10 cellular contexts compared by ENCODE assay signal in genomic region chr5:132467292-132467984, GRCh38. TPM values are rescaled to one million over a fixed set of nuclear protein-coding genes. Genes with fewer than 3 reads are reported as not detected.
DNase-seq lines count a peak whose midpoint lies in the region; ATAC-seq lines count a peak whose summit lies in the region.
"Had no signal": no experiment of that assay in that cellular context is flagged by ENCODE, and none has a peak within 500 bp of the region (broad histone marks: within the 10 kb centered on the region; RNA-seq: fewer than 3 reads in every experiment).

No MANE protein-coding gene starts in this region.

- H3K9me3 ChIP-seq in SJSA1 (replicated peaks) = no peaks in the 10 kb centered on the region

- no peaks in the 10 kb centered on the region for H3K36me3 Mint-ChIP-seq in natural killer cell treated with Interleukin-12 subunit alpha and Interleukin-12 subunit beta and Interleukin-15 and Interleukin-18, amount 100 ng/mL, for 72 hours

- H3K27ac ChIP-seq in SJSA1 = peak overlapping the region; percentile 52
- H3K27ac ChIP-seq: 22Rv1 had no signal

- no peaks in the 10 kb centered on the region for H3K36me3 ChIP-seq in SJSA1

- ATAC-seq in HG02884 (IDR thresholded peaks at IDR 0.05; ENCODE audit: unreplicated experiment) (peak; percentile 41), HG03469 (IDR thresholded peaks at IDR 0.05; ENCODE audit: unreplicated experiment) (no peak)
- no peak for ATAC-seq in natural killer cell treated with Interleukin-12 subunit alpha and Interleukin-12 subunit beta and Interleukin-15 and Interleukin-18, amount 100 ng/mL, for 72 hours

- H3K27ac Mint-ChIP-seq in natural killer cell treated with Interleukin-12 subunit alpha and Interleukin-12 subunit beta and Interleukin-15 and Interleukin-18, amount 100 ng/mL, for 72 hours = peak overlapping the region; percentile 90 to 97

- no peak overlapping the region for H3K4me3 ChIP-seq in SJSA1
- H3K4me3 ChIP-seq: lung had no signal

- peak overlapping the region; percentile 89 for H3K4me3 Mint-ChIP-seq in natural killer cell treated with Interleukin-12 subunit alpha and Interleukin-12 subunit beta and Interleukin-15 and Interleukin-18, amount 100 ng/mL, for 72 hours

- no peaks in the 10 kb centered on the region for H3K27me3 ChIP-seq in SJSA1 (replicated peaks)

- DNase-seq in SIG-M5 treated with dmso at 0.1 percent for 504 hours (lab: John Stamatoyannopoulos, UW; ENCODE audit: unreplicated experiment) (peak; percentile 59), SIG-M5 (lab: John Stamatoyannopoulos, UW) (no peak), SJSA1 (ENCODE audit: low read depth in 1 of 2, low spot score in 2 of 2) (no peak), NCI-H2081 (lab: John Stamatoyannopoulos, UW) (no peak), DMS79 treated with DMSO at 0.1 percent for 48 hours (lab: John Stamatoyannopoulos, UW) (no peak)
- no peak for DNase-seq in natural killer cell treated with Interleukin-12 subunit alpha and Interleukin-12 subunit beta and Interleukin-15 and Interleukin-18, amount 100 ng/mL, for 72 hours (ENCODE audit: low spot score)

- peaks cover 51% of the 10 kb centered on the region for H3K4me1 ChIP-seq in SJSA1 (replicated peaks)

- H3K9me3 Mint-ChIP-seq in natural killer cell treated with Interleukin-12 subunit alpha and Interleukin-12 subunit beta and Interleukin-15 and Interleukin-18, amount 100 ng/mL, for 72 hours = no peaks in the 10 kb centered on the region

- peaks cover 86 to 91% of the 10 kb centered on the region in 2 donors for H3K4me1 Mint-ChIP-seq in natural killer cell treated with Interleukin-12 subunit alpha and Interleukin-12 subunit beta and Interleukin-15 and Interleukin-18, amount 100 ng/mL, for 72 hours (ENCODE audit: low read depth in 2 of 2)

- H3K27me3 Mint-ChIP-seq in natural killer cell treated with Interleukin-12 subunit alpha and Interleukin-12 subunit beta and Interleukin-15 and Interleukin-18, amount 100 ng/mL, for 72 hours = no peaks in the 10 kb centered on the region

RNA-seq across cellular contexts. Expression of gene IRF1, which starts 23.1 kb away (rescaled TPM):
- total RNA-seq in SJSA1 (2014; rRNA removed; shearing (Covaris generic)) = 16.0 and 18.4 TPM in 2 replicates
- 100 to 1,000 TPM; 351 to 512 TPM for total RNA-seq in natural killer cell treated with Interleukin-12 subunit alpha and Interleukin-12 subunit beta and Interleukin-15 and Interleukin-18, amount 100 ng/mL, for 72 hours

Comparison
In these comparisons a context has a peak if more than half of its experiments do, and no peak if none do; other contexts are left out.
1. RNA of gene IRF1, which starts 23.1 kb away (total RNA-seq): 351 to 512 TPM in natural killer cell treated with Interleukin-12 subunit alpha and Interleukin-12 subunit beta and Interleukin-15 and Interleukin-18, amount 100 ng/mL, for 72 hours; 16.0 to 18.4 TPM in SJSA1; every median in the first group is over 10 times any median in the second.